9 cellular contexts compared by ENCODE assay signal in the genomic region with DNA sequence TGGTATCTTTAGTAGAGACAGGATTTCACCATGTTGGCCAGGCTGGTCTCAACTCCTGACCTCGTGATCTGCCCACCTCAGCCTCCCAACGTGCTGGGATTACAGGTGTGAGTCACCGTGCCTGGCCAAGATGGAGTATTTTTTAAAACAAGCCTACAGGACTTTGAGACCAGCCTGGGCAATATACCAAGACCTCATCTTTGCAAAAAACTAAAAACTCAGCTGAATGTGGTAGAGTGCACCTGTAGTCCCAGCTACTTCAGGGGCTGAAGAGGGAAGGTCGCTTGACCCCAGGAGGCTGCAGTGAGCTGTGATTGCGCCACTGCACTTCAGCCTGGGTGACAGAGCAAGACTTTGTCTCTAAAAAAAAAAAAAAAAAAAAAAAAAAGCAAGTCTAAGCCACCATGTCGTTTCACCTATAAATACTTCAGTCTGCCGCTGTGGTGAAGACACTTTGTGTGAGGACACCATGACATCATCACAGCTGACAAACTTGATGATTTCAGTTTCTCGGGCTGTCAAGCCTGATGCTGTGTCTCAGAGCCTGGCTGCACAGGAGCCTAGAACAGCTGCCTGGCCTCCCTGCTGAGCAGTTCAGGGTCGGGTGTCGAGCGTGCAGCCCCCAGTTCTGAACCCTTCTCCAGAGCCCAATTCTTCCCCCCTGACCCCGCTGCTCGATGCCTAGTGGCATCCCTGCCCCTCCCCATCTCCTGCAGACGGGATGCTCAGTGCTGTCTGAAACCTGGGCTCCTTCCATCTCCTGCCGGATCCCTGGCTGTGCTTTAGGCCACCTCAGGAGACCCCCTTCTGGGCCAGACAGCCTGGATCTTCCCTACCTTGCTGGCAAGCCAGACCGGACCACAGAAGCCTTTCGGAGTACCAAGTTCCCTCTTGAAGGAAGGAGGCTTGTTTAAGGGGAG.
A peak's percentile ranks its signal among the peaks of the same experiment; 100 is the strongest.
DNase-seq lines count a peak whose midpoint lies in the region; ATAC-seq and TF ChIP-seq lines count a peak whose summit lies in the region.
"Had no signal": no experiment of that assay in that cellular context is flagged by ENCODE, and none has a peak within 500 bp of the region (broad histone marks: within the 10 kb centered on the region; RNA-seq: fewer than 3 reads in every experiment).

No MANE protein-coding gene starts in this region.

- no peaks in the 10 kb centered on the region for H3K36me3 Mint-ChIP-seq in stimulated activated memory B cell treated with anti-CD40 and anti-IgM and Interleukin-4, amounts not matched to agents 10 μg/mL and 1 μg/mL and 100 μg/mL, for 72 hours

- peak; percentile 37 for ATAC-seq in stimulated activated memory B cell treated with anti-CD40 and anti-IgM and Interleukin-4, amounts not matched to agents 10 μg/mL and 1 μg/mL and 100 μg/mL, for 72 hours
- no peak for ATAC-seq in GM21619 (IDR thresholded peaks at IDR 0.05; ENCODE audit: unreplicated experiment)

- no peak overlapping the region for H3K9ac ChIP-seq in Karpas-422 (ENCODE audit: low read length)

- in situ Hi-C loops in transverse colon (cut with MboI; ENCODE audit: low pct_ligation_motif_present in 1 of 4, low pct_unique_long_range_greater_than_20kb in 1 of 4, low sequenced_read_pairs in 3 of 4), result no loop called here

- H3K79me2 ChIP-seq in Karpas-422 (ENCODE audit: low read length), result no peaks in the 10 kb centered on the region

- TF ChIP-seq POLR2A in transverse colon (IDR thresholded peaks at IDR 0.05), result no peak

- no peak overlapping the region for H3K4me3 ChIP-seq in Karpas-422 (ENCODE audit: low read length)
- peak overlapping the region in 40 of 59 donors; percentile 1 to 60 (median 31) for H3K4me3 ChIP-seq in dorsolateral prefrontal cortex
- H3K4me3 ChIP-seq in transverse colon, result no peak overlapping the region

- H3K27me3 ChIP-seq in Karpas-422 (ENCODE audit: low read length) (no peaks in the 10 kb centered on the region), dorsolateral prefrontal cortex (peaks cover 0 to 5% (median 0%) of the 10 kb centered on the region in 45 donors), transverse colon (peaks cover 4% of the 10 kb centered on the region)
- H3K27me3 ChIP-seq: brain microvascular endothelial cell had no signal

- intact Hi-C loops in dorsolateral prefrontal cortex (cut with DNase I) (loop anchor here in 1 of 2 donors (5.0 kb wide), 1 partner anchor 214 kb away; no protein-coding TSS in a partner anchor), transverse colon (cut with DNase I; ENCODE audit: low total_unique reads) (no loop called here)

- DNase-seq in activated naive CD4-positive, alpha-beta T cell treated with Interleukin-2 at 50 U/mL for 16 hours, result peak; percentile 3
- no peak for DNase-seq in activated naive CD4-positive, alpha-beta T cell treated with anti-CD3 and anti-CD28 coated beads, Interleukin-2, amount 50 U/mL, for 16 hours
- DNase-seq in Karpas-422 (peak; percentile 63), dorsolateral prefrontal cortex (peak in 3 of 10 donors; percentile 43 to 56 (median 51)), transverse colon (no peak), amygdala (lab: John Stamatoyannopoulos, UW) (no peak)
- DNase-seq: brain microvascular endothelial cell had no signal

- no peaks in the 10 kb centered on the region for H3K4me1 ChIP-seq in Karpas-422 (ENCODE audit: low read length)
- H3K4me1 ChIP-seq in transverse colon, result peaks cover 0 to 10% (median 7%) of the 10 kb centered on the region in 4 donors

- peaks cover 56% of the 10 kb centered on the region for H3K27me3 Mint-ChIP-seq in stimulated activated memory B cell treated with anti-CD40 and anti-IgM and Interleukin-4, amounts not matched to agents 10 μg/mL and 1 μg/mL and 100 μg/mL, for 72 hours

- H3K4me2 ChIP-seq in Karpas-422 (ENCODE audit: low read depth, low read length, poor library complexity, severe bottlenecking), result no peak overlapping the region

- H4K20me1 ChIP-seq in Karpas-422 (ENCODE audit: insufficient read depth, low read depth, low read length), result no peaks in the 10 kb centered on the region

- H3K9me3 ChIP-seq in Karpas-422 (ENCODE audit: low read length) (no peaks in the 10 kb centered on the region), transverse colon (no peaks in the 10 kb centered on the region)

- H3K27ac ChIP-seq in Karpas-422 (ENCODE audit: low read length) (no peak overlapping the region), dorsolateral prefrontal cortex (peak overlapping the region in 25 of 59 donors; percentile 0 to 66 (median 48)), transverse colon (no peak overlapping the region)
- H3K27ac ChIP-seq: brain microvascular endothelial cell had no signal

- H3K36me3 ChIP-seq in Karpas-422 (ENCODE audit: insufficient read depth, low read length) (no peaks in the 10 kb centered on the region), transverse colon (no peaks in the 10 kb centered on the region)
- H3K36me3 ChIP-seq: brain microvascular endothelial cell had no signal

- peaks cover 10% of the 10 kb centered on the region for H3K4me1 Mint-ChIP-seq in stimulated activated memory B cell treated with anti-CD40 and anti-IgM and Interleukin-4, amounts not matched to agents 10 μg/mL and 1 μg/mL and 100 μg/mL, for 72 hours

- no peaks in the 10 kb centered on the region for H3K9me2 ChIP-seq in Karpas-422 (replicated peaks; ENCODE audit: insufficient read depth, low read length)

- 56 to 58% methylated on average over 4 to 17 of the region's 17 CpGs for WGBS in transverse colon (ENCODE audit: low coverage in 1 of 2), 2 donors

- no peak overlapping the region for H2AFZ ChIP-seq in Karpas-422 (ENCODE audit: low read length)

- no peak for TF ChIP-seq CTCF in dorsolateral prefrontal cortex (IDR thresholded peaks at IDR 0.05 in 54 of 56, conservative IDR thresholded peaks at IDR 0.05 in 2 of 56; ENCODE audit: low read depth in 1 of 56, partially characterized antibody in 56 of 56)
- no peak for TF ChIP-seq CTCF in transverse colon (IDR thresholded peaks at IDR 0.05)

- TF ChIP-seq EP300 in transverse colon (IDR thresholded peaks at IDR 0.05; ENCODE audit: low read depth), result no peak

- no peak overlapping the region for H3K27ac Mint-ChIP-seq in stimulated activated memory B cell treated with anti-CD40 and anti-IgM and Interleukin-4, amounts not matched to agents 10 μg/mL and 1 μg/mL and 100 μg/mL, for 72 hours

- no peaks in the 10 kb centered on the region for H3K9me3 Mint-ChIP-seq in stimulated activated memory B cell treated with anti-CD40 and anti-IgM and Interleukin-4, amounts not matched to agents 10 μg/mL and 1 μg/mL and 100 μg/mL, for 72 hours

- no peak overlapping the region for H3K4me3 Mint-ChIP-seq in stimulated activated memory B cell treated with anti-CD40 and anti-IgM and Interleukin-4, amounts not matched to agents 10 μg/mL and 1 μg/mL and 100 μg/mL, for 72 hours

Comparison
In these comparisons a context has a peak if more than half of its experiments do, and no peak if none do; other contexts are left out.
1. DNase-seq: peak in activated naive CD4-positive, alpha-beta T cell treated with Interleukin-2 at 50 U/mL for 16 hours (single experiment) and Karpas-422 (single experiment); none in activated naive CD4-positive, alpha-beta T cell treated with anti-CD3 and anti-CD28 coated beads, Interleukin-2, amount 50 U/mL, for 16 hours (single experiment), transverse colon (single experiment) and amygdala (0 of 56).
2. H3K4me3 ChIP-seq: peak in dorsolateral prefrontal cortex (40 of 59); none in Karpas-422 (single experiment) and transverse colon (0 of 4).